10 cellular contexts compared by ENCODE assay signal in genomic region chr3:113304856-113305540, GRCh38.
"Had no signal": no experiment of that assay in that cellular context is flagged by ENCODE, and none has a peak within 500 bp of the region (broad histone marks: within the 10 kb centered on the region; RNA-seq: fewer than 3 reads in every experiment).

No MANE protein-coding gene starts in this region.

- H3K27ac ChIP-seq: gastroesophageal sphincter, neutrophil, right atrium auricular region had no signal

- H3K27ac Mint-ChIP-seq: activated CD4-positive, alpha-beta memory T cell treated with anti-CD3 and anti-CD28 coated beads, Interleukin-2, amount 10 ng/mL, durations not matched to agents 7 days and 5 days; activated CD4-positive, alpha-beta T cell treated with anti-CD3 and anti-CD28 coated beads for 36 hours; activated naive CD8-positive, alpha-beta T cell treated with anti-CD3 and anti-CD28 coated beads, Interleukin-2, amount 10 ng/mL, durations not matched to agents 7 days and 5 days had no signal

- H3K4me3 Mint-ChIP-seq: activated CD4-positive, alpha-beta memory T cell treated with anti-CD3 and anti-CD28 coated beads, Interleukin-2, amount 10 ng/mL, durations not matched to agents 7 days and 5 days; activated CD4-positive, alpha-beta T cell treated with anti-CD3 and anti-CD28 coated beads for 36 hours; activated naive CD8-positive, alpha-beta T cell treated with anti-CD3 and anti-CD28 coated beads, Interleukin-2, amount 10 ng/mL, durations not matched to agents 7 days and 5 days had no signal

- H3K9me3 Mint-ChIP-seq: activated CD4-positive, alpha-beta memory T cell treated with anti-CD3 and anti-CD28 coated beads, Interleukin-2, amount 10 ng/mL, durations not matched to agents 7 days and 5 days; activated naive CD8-positive, alpha-beta T cell treated with anti-CD3 and anti-CD28 coated beads, Interleukin-2, amount 10 ng/mL, durations not matched to agents 7 days and 5 days had no signal

- H3K9me3 ChIP-seq: gastroesophageal sphincter, neutrophil, right atrium auricular region had no signal

- DNase-seq: activated CD4-positive, alpha-beta memory T cell treated with anti-CD3 and anti-CD28 coated beads, Interleukin-2, amount 10 ng/mL, durations not matched to agents 7 days and 5 days; activated CD4-positive, alpha-beta T cell treated with anti-CD3 and anti-CD28 coated beads for 36 hours; activated gamma-delta T cell treated with Interleukin-2 at 50 U/mL for 16 hours; activated naive CD8-positive, alpha-beta T cell treated with anti-CD3 and anti-CD28 coated beads, Interleukin-2, amount 10 ng/mL, durations not matched to agents 7 days and 5 days; activated T-cell treated with anti-CD3 and anti-CD28 coated beads, Interleukin-2, amount 50 U/mL, for 48 hours; stimulated activated naive CD4-positive, alpha-beta T cell; T-helper 9 cell had no signal

- H3K27me3 ChIP-seq: gastroesophageal sphincter, neutrophil, right atrium auricular region had no signal

- ATAC-seq: activated CD4-positive, alpha-beta T cell treated with anti-CD3 and anti-CD28 coated beads for 36 hours; gastroesophageal sphincter had no signal

- H3K36me3 ChIP-seq: neutrophil, right atrium auricular region had no signal

- H3K4me1 Mint-ChIP-seq: activated CD4-positive, alpha-beta memory T cell treated with anti-CD3 and anti-CD28 coated beads, Interleukin-2, amount 10 ng/mL, durations not matched to agents 7 days and 5 days; activated CD4-positive, alpha-beta T cell treated with anti-CD3 and anti-CD28 coated beads for 36 hours; activated naive CD8-positive, alpha-beta T cell treated with anti-CD3 and anti-CD28 coated beads, Interleukin-2, amount 10 ng/mL, durations not matched to agents 7 days and 5 days had no signal

- H3K4me1 ChIP-seq: gastroesophageal sphincter, right atrium auricular region had no signal

- H3K27me3 Mint-ChIP-seq: activated CD4-positive, alpha-beta memory T cell treated with anti-CD3 and anti-CD28 coated beads, Interleukin-2, amount 10 ng/mL, durations not matched to agents 7 days and 5 days; activated CD4-positive, alpha-beta T cell treated with anti-CD3 and anti-CD28 coated beads for 36 hours; activated naive CD8-positive, alpha-beta T cell treated with anti-CD3 and anti-CD28 coated beads, Interleukin-2, amount 10 ng/mL, durations not matched to agents 7 days and 5 days had no signal

- H3K4me3 ChIP-seq: gastroesophageal sphincter, right atrium auricular region had no signal
